ENCODE assay signal across 19 cellular contexts in the genomic region with DNA sequence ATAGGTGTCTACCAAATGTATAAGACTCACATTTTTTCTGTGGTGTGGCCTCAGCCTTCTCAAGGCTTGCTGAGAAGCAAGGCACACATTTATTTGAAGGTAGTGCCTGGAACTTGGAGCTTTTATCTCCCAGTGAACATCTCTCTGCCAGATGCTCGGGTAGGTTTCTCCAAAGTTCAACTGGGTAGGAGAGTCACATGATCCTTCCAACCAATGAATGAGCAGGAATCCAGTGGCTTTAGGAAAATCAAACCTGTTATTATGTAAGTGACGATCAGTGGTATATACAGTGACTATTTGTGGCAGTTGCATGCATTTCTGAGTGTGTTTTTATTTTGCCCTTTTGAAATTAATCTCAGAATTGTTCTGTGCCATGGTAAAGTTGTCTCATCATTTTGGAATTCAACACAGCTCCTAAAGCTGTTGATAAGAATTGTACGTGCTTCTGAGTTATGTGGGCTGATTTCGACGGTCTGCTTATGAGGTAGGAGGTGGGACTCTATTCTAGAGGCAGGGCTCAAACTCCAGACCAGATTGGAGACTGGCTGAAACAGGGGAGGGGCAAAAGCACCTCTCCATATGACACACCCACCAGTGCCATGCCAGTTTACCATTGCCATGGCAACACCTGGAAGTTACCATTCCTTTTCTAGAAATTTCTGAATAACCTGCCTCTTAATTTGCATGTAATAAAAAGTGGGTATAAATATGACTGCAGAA. TPM values are rescaled to one million over a fixed set of nuclear protein-coding genes. Genes with fewer than 3 reads are reported as not detected.
A peak's percentile ranks its signal among the peaks of the same experiment; 100 is the strongest.
DNase-seq lines count a peak whose midpoint lies in the region; ATAC-seq, FAIRE-seq and TF ChIP-seq lines count a peak whose summit lies in the region.
"Had no signal": no experiment of that assay in that cellular context is flagged by ENCODE, and none has a peak within 500 bp of the region (broad histone marks: within the 10 kb centered on the region; RNA-seq: fewer than 3 reads in every experiment).

No MANE protein-coding gene starts in this region.

- H3K4me3 ChIP-seq in K562: no peak overlapping the region
- H3K4me3 ChIP-seq in left lung: no peak overlapping the region
- no peak overlapping the region for H3K4me3 ChIP-seq in neural progenitor cell
- H3K4me3 ChIP-seq: gastroesophageal sphincter had no signal

- no peaks in the 10 kb centered on the region for H3F3A ChIP-seq in neural progenitor cell (ENCODE audit: low read depth)

- no peak for TF ChIP-seq POLR2A in K562 (conservative IDR thresholded peaks at IDR 0.05)
- TF ChIP-seq POLR2A in GM12891 (IDR thresholded peaks at IDR 0.05; ENCODE audit: low read depth, low read length): no peak

- H3K9me3 ChIP-seq in K562 (replicated peaks; ENCODE audit: control insufficient read depth, insufficient read depth, low read depth, low read length) (no peaks in the 10 kb centered on the region), left lung (no peaks in the 10 kb centered on the region), neural progenitor cell (ENCODE audit: low read depth) (no peaks in the 10 kb centered on the region)

- no peak for TF ChIP-seq CTCF in K562 (IDR thresholded peaks at IDR 0.05 in 2 of 3, conservative IDR thresholded peaks at IDR 0.05 in 1 of 3; ENCODE audit: insufficient read depth in 2 of 3, low read depth in 1 of 3, low read length in 3 of 3)
- no peak for TF ChIP-seq CTCF in left lung (IDR thresholded peaks at IDR 0.05)
- TF ChIP-seq CTCF in HFFc6 (IDR thresholded peaks at IDR 0.05): no peak
- no peak for TF ChIP-seq CTCF in neural progenitor cell (IDR thresholded peaks at IDR 0.05)

- WGBS in K562 (ENCODE audit: insufficient coverage, low coverage, missing lambda C conversion rate): 6% methylated on average over 5 of the region's 5 CpGs

- H3K36me3 Mint-ChIP-seq in HFFc6 (ENCODE audit: low read depth) (peaks cover 29% of the 10 kb centered on the region), neural progenitor cell (peaks cover 4% of the 10 kb centered on the region)
- H3K36me3 Mint-ChIP-seq: brain had no signal

- in situ Hi-C loops in K562 (cut with MboI): loop anchor here (5.0 to 25.0 kb wide), 2 partner anchors 159 to 1026 kb away; no protein-coding TSS in a partner anchor

- POLR2A ChIA-PET in K562 (lab: Yijun Ruan, JAX): no interaction called here

- no peak for ATAC-seq in K562
- peak; percentile 50 for ATAC-seq in left lung
- ATAC-seq: activated CD8-positive, alpha-beta T cell treated with anti-CD3 and anti-CD28 coated beads, Interleukin-2, amount 10 ng/mL, durations not matched to agents 7 days and 5 days; gastroesophageal sphincter; left colon had no signal

- peaks cover 35% of the 10 kb centered on the region for H3K9me3 Mint-ChIP-seq in HFFc6
- H3K9me3 Mint-ChIP-seq in neural progenitor cell: peaks cover 8% of the 10 kb centered on the region
- H3K9me3 Mint-ChIP-seq: activated T-cell treated with anti-CD3 and anti-CD28 coated beads, Interleukin-2, amount 50 U/mL, for 24 hours had no signal

- H3K36me3 ChIP-seq in K562 (ENCODE audit: control insufficient read depth, insufficient read depth, low read length): no peaks in the 10 kb centered on the region
- no peaks in the 10 kb centered on the region for H3K36me3 ChIP-seq in left lung
- H3K36me3 ChIP-seq in neural progenitor cell: no peaks in the 10 kb centered on the region

- no peak overlapping the region for H3K9ac ChIP-seq in K562 (ENCODE audit: insufficient read depth in 1 of 2, low read depth in 2 of 2, low read length in 2 of 2)
- H3K9ac ChIP-seq in neural progenitor cell: no peak overlapping the region
- H3K9ac ChIP-seq: KMS-11 had no signal

- no peak for TF ChIP-seq RAD21 in K562 (CRISPR knock-in tag; conservative IDR thresholded peaks at IDR 0.05 in 1 of 2, IDR thresholded peaks at IDR 0.05 in 1 of 2)

- peak; percentile 23 for FAIRE-seq in K562 (lab: Jason Lieb, UNC)
- no peak for FAIRE-seq in urothelium cell line (lab: Jason Lieb, UNC)
- FAIRE-seq in GM12891 (lab: Jason Lieb, UNC): no peak

- CTCF ChIA-PET in K562 (lab: Yijun Ruan, JAX; ENCODE audit: low intra/inter-chr PET ratio): no interaction called here

- H3K4me3 Mint-ChIP-seq in HFFc6: no peak overlapping the region; the same call in 1 of the 2 replicates
- no peak overlapping the region for H3K4me3 Mint-ChIP-seq in neural progenitor cell
- H3K4me3 Mint-ChIP-seq: activated CD8-positive, alpha-beta T cell treated with anti-CD3 and anti-CD28 coated beads, Interleukin-2, amount 10 ng/mL, durations not matched to agents 7 days and 5 days; activated T-cell treated with anti-CD3 and anti-CD28 coated beads, Interleukin-2, amount 50 U/mL, for 24 hours; B cell; brain; neural crest cell had no signal

- no peaks in the 10 kb centered on the region for H3K9me1 ChIP-seq in K562 (ENCODE audit: control insufficient read depth, insufficient read depth, low read length)

- TF ChIP-seq EP300 in K562 (IDR thresholded peaks at IDR 0.05; ENCODE audit: low read length): no peak

- H3K27ac Mint-ChIP-seq in HFFc6: no peak overlapping the region
- no peak overlapping the region for H3K27ac Mint-ChIP-seq in neural progenitor cell
- H3K27ac Mint-ChIP-seq: activated CD8-positive, alpha-beta T cell treated with anti-CD3 and anti-CD28 coated beads, Interleukin-2, amount 10 ng/mL, durations not matched to agents 7 days and 5 days; activated T-cell treated with anti-CD3 and anti-CD28 coated beads, Interleukin-2, amount 50 U/mL, for 24 hours; B cell; brain had no signal

- H3K27me3 Mint-ChIP-seq in HFFc6 (ENCODE audit: insufficient read depth) (peaks cover 35% of the 10 kb centered on the region), neural progenitor cell (ENCODE audit: insufficient read depth, low read depth) (peaks cover 6% of the 10 kb centered on the region)
- H3K27me3 Mint-ChIP-seq: activated T-cell treated with anti-CD3 and anti-CD28 coated beads, Interleukin-2, amount 50 U/mL, for 24 hours; B cell had no signal

- H3K4me1 ChIP-seq in K562 (replicated peaks in 1 of 2; ENCODE audit: control insufficient read depth in 2 of 2, insufficient read depth in 2 of 2, low read length in 2 of 2): no peaks in the 10 kb centered on the region; a peak in 1 of 5 replicates
- H3K4me1 ChIP-seq in left lung: no peaks in the 10 kb centered on the region
- H3K4me1 ChIP-seq in neural progenitor cell: no peaks in the 10 kb centered on the region
- H3K4me1 ChIP-seq: gastroesophageal sphincter had no signal

- BruUV-seq in K562 (replicated peaks; lab: Mats Ljungman, UMichigan): no TSS peak

- DNase-seq in NCI-H226: peak; percentile 95
- DNase-seq in K562 (ENCODE audit: extremely low read depth in 1 of 4, low spot score in 3 of 4): peak in 2 of 4 experiments; percentile 24 to 38
- no peak for DNase-seq in left lung
- DNase-seq in urothelium cell line (ENCODE audit: low spot score): peak; percentile 30
- DNase-seq in GM12891 (ENCODE audit: insufficient read length, low spot score): no peak
- DNase-seq in HFFc6: no peak
- DNase-seq in neural progenitor cell (ENCODE audit: low spot score): no peak
- DNase-seq: activated CD8-positive, alpha-beta T cell treated with anti-CD3 and anti-CD28 coated beads, Interleukin-2, amount 10 ng/mL, durations not matched to agents 7 days and 5 days; activated naive CD4-positive, alpha-beta T cell treated with anti-CD3 and anti-CD28 coated beads, Interleukin-2, amount 50 U/mL, for 16 hours; activated T-cell treated with anti-CD3 and anti-CD28 coated beads, Interleukin-2, amount 50 U/mL, for 24 hours; COR-L47; left colon; NCI-H1092 treated with DMSO at 0.1 percent for 48 hours; Right ventricle myocardium superior had no signal

- H3K27me3 ChIP-seq in K562 (ENCODE audit: control insufficient read depth in 2 of 2, insufficient read depth in 2 of 2, low read length in 2 of 2) (no peaks in the 10 kb centered on the region; a peak in 1 of 5 replicates), left lung (no peaks in the 10 kb centered on the region), neural progenitor cell (no peaks in the 10 kb centered on the region)
- H3K27me3 ChIP-seq: gastroesophageal sphincter had no signal

- intact Hi-C loops in K562 (cut with micrococcal nuclease) (no loop called here), left lung (cut with DNase I) (no loop called here)

- H4K20me1 ChIP-seq in K562 (replicated peaks; ENCODE audit: control insufficient read depth, insufficient read depth, low read length) (no peaks in the 10 kb centered on the region), neural progenitor cell (ENCODE audit: low read depth) (no peaks in the 10 kb centered on the region)

- no peak overlapping the region for H3K4me2 ChIP-seq in K562 (ENCODE audit: insufficient read depth, low read length)
- H3K4me2 ChIP-seq in neural progenitor cell: no peak overlapping the region
- H3K4me2 ChIP-seq: KMS-11 had no signal

- no peak overlapping the region for H3K27ac ChIP-seq in K562 (ENCODE audit: extremely low read depth, low read depth, low read length)
- H3K27ac ChIP-seq in left lung: no peak overlapping the region
- H3K27ac ChIP-seq in neural progenitor cell: no peak overlapping the region
- H3K27ac ChIP-seq: gastroesophageal sphincter, KMS-11 had no signal

- H3K79me2 ChIP-seq in K562 (ENCODE audit: control insufficient read depth, insufficient read depth, low read length): no peaks in the 10 kb centered on the region
- H3K79me2 ChIP-seq in neural progenitor cell (ENCODE audit: low read depth): no peaks in the 10 kb centered on the region

- H3K4me1 Mint-ChIP-seq in HFFc6 (ENCODE audit: low read depth) (peaks cover 27% of the 10 kb centered on the region), neural progenitor cell (no peaks in the 10 kb centered on the region)
- H3K4me1 Mint-ChIP-seq: B cell, brain had no signal

- H2AFZ ChIP-seq in K562 (ENCODE audit: low read depth, low read length) (no peak overlapping the region), neural progenitor cell (replicated peaks) (no peak overlapping the region)

RNA-seq across cellular contexts. Expression of gene EID3, which starts 57.6 kb away (rescaled TPM):
- total RNA-seq in K562 (2011; cell fraction: chromatin; rRNA removed; ENCODE audit: low replicate concordance): 20.4 and 74.5 TPM in 2 replicates
- 12.2 and 18.6 TPM in 2 replicates for total RNA-seq in K562 (2011; cell fraction: nucleolus; rRNA removed)
- 20.0 and 24.5 TPM in 2 replicates for total RNA-seq in K562 (2011; cell fraction: nucleoplasm; rRNA removed)
- total RNA-seq in K562 (2014; rRNA removed) (1.2 TPM in 2 replicates), K562 (2014; rRNA removed; fragmentation: Illumina TruSeq; extraction: Trizol) (3.2 and 3.4 TPM in 2 replicates), K562 (2015; rRNA removed; fragmentation: Illumina TruSeq; extraction: Trizol) (3.5 TPM in 2 replicates), K562 (2021) (1.1 and 1.9 TPM in 2 replicates), left lung (1 to 10 TPM; 2.9 to 5.4 TPM), neural progenitor cell (ENCODE audit: low replicate concordance) (4.3 and 8.0 TPM in 2 replicates)
- polyA plus RNA-seq in K562 (2011; rRNA removed) (0.41 and 0.42 TPM in 2 replicates), K562 (2014; fragmentation: Illumina TruSeq; extraction: Trizol) (0.10 and 0.24 TPM in 2 replicates), K562 (2014; fragmentation: Nextera tagmentation; extraction: Ambion mirVana) (under 1 TPM; 0.07 to 0.21 TPM), K562 (2014; rRNA removed) (0.41 and 0.78 TPM in 2 replicates)
- polyA plus RNA-seq in K562 (2011; cell fraction: cytosol; rRNA removed): 0.06 and 0.16 TPM in 2 replicates
- polyA plus RNA-seq in K562 (2011; cell fraction: nucleus; rRNA removed): 1.7 and 1.9 TPM in 2 replicates
- polyA plus RNA-seq in K562 (2012): 0.24 and 0.34 TPM in 2 replicates
- polyA minus RNA-seq in K562 (2011; rRNA and poly(A)+ RNA removed): 7.7 and 9.4 TPM in 2 replicates
- not detected in 2 replicates for polyA minus RNA-seq in K562 (2011; cell fraction: cytosol; rRNA and poly(A)+ RNA removed)
- 6.6 and 9.7 TPM in 2 replicates for polyA minus RNA-seq in K562 (2011; cell fraction: nucleus; rRNA and poly(A)+ RNA removed)
- polyA plus RNA-seq in GM12891 (2012; ENCODE audit: low read depth, missing spikeins): 2.1 TPM
- 1 to 10 TPM; 2.2 to 4.4 (median 4.1) TPM for total RNA-seq in HFFc6 (2021; fragmentation: NEBNext Ultra II Directional; extraction: Animal tissue kit (Norgen Biotek cat#: 25700))

Comparison
In these comparisons a context has a peak if more than half of its experiments do, and no peak if none do; other contexts are left out.
1. DNase-seq: peak in NCI-H226 (single experiment) and urothelium cell line (single experiment); none in left lung (0 of 2), GM12891 (single experiment), HFFc6 (single experiment) and neural progenitor cell (single experiment).